In genomic region chr11:57513446-57513795, GRCh38 we compare ENCODE assay signal across 11 cellular contexts. TPM values are rescaled to one million over a fixed set of nuclear protein-coding genes. Genes with fewer than 3 reads are reported as not detected.
DNase-seq lines count a peak whose midpoint lies in the region; ATAC-seq and TF ChIP-seq lines count a peak whose summit lies in the region.
"Had no signal": no experiment of that assay in that cellular context is flagged by ENCODE, and none has a peak within 500 bp of the region (broad histone marks: within the 10 kb centered on the region; RNA-seq: fewer than 3 reads in every experiment).

No MANE protein-coding gene starts in this region.

- TF ChIP-seq POLR2A in body of pancreas (IDR thresholded peaks at IDR 0.05), result no peak

- H3K27me3 ChIP-seq in Karpas-422 (ENCODE audit: low read length) (no peaks in the 10 kb centered on the region), body of pancreas (no peaks in the 10 kb centered on the region), neural progenitor cell (peaks cover 65% of the 10 kb centered on the region)
- H3K27me3 ChIP-seq: Peyer's patch, testis had no signal

- H3K9me3 ChIP-seq in Karpas-422 (ENCODE audit: low read length), result no peaks in the 10 kb centered on the region
- no peaks in the 10 kb centered on the region for H3K9me3 ChIP-seq in body of pancreas
- H3K9me3 ChIP-seq in neural progenitor cell (ENCODE audit: low read depth), result no peaks in the 10 kb centered on the region
- H3K9me3 ChIP-seq: Peyer's patch, testis had no signal

- H3K79me2 ChIP-seq in Karpas-422 (ENCODE audit: low read length) (peaks cover 59% of the 10 kb centered on the region), neural progenitor cell (ENCODE audit: low read depth) (no peaks in the 10 kb centered on the region)

- no peaks in the 10 kb centered on the region for H3K9me2 ChIP-seq in Karpas-422 (replicated peaks; ENCODE audit: insufficient read depth, low read length)

- H3K36me3 Mint-ChIP-seq in neural progenitor cell, result no peaks in the 10 kb centered on the region

- DNase-seq in GF-D8 (lab: John Stamatoyannopoulos, UW) (peak; percentile 13), Karpas-422 (peak; percentile 54), body of pancreas (no peak), neural progenitor cell (ENCODE audit: low spot score) (no peak), AG20443 (ENCODE audit: low spot score) (no peak), Right ventricle myocardium superior (no peak)
- DNase-seq: NCI-H1048 had no signal

- H4K20me1 ChIP-seq in Karpas-422 (ENCODE audit: insufficient read depth, low read depth, low read length) (no peaks in the 10 kb centered on the region; the same call in 1 of the 2 replicates), neural progenitor cell (ENCODE audit: low read depth) (peaks cover 15% of the 10 kb centered on the region)

- H3K4me2 ChIP-seq in Karpas-422 (ENCODE audit: low read depth, low read length, poor library complexity, severe bottlenecking) (peak overlapping the region; percentile 91), neural progenitor cell (no peak overlapping the region)

- peak overlapping the region; percentile 95 for H3K27ac ChIP-seq in Karpas-422 (ENCODE audit: low read length)
- peak overlapping the region; percentile 78 to 95 (median 92) for H3K27ac ChIP-seq in body of pancreas
- no peak overlapping the region for H3K27ac ChIP-seq in neural progenitor cell
- H3K27ac ChIP-seq: testis had no signal

- TF ChIP-seq CTCF in body of pancreas (IDR thresholded peaks at IDR 0.05), result no peak
- no peak for TF ChIP-seq CTCF in neural progenitor cell (IDR thresholded peaks at IDR 0.05)

- intact Hi-C loops in body of pancreas (cut with DNase I), result no loop called here
- intact Hi-C loops in Right ventricle myocardium superior (cut with DNase I), result no loop called here

- peaks cover 46% of the 10 kb centered on the region for H3K27me3 Mint-ChIP-seq in neural progenitor cell (ENCODE audit: insufficient read depth, low read depth)

- H2AFZ ChIP-seq in Karpas-422 (ENCODE audit: low read length) (no peak overlapping the region), neural progenitor cell (replicated peaks) (no peak overlapping the region)

- H3K4me3 Mint-ChIP-seq in neural progenitor cell, result peak overlapping the region; percentile 74

- H3K36me3 ChIP-seq in Karpas-422 (ENCODE audit: insufficient read depth, low read length), result peaks cover 7% of the 10 kb centered on the region
- no peaks in the 10 kb centered on the region for H3K36me3 ChIP-seq in body of pancreas (replicated peaks in 1 of 2; ENCODE audit: insufficient read depth in 1 of 2, low read depth in 2 of 2)
- H3K36me3 ChIP-seq in neural progenitor cell, result no peaks in the 10 kb centered on the region
- H3K36me3 ChIP-seq: Peyer's patch had no signal

- H3K4me1 ChIP-seq in Karpas-422 (ENCODE audit: low read length) (peaks cover 47% of the 10 kb centered on the region), body of pancreas (peaks cover 40% of the 10 kb centered on the region), neural progenitor cell (peaks cover 16% of the 10 kb centered on the region)

- peaks cover 2% of the 10 kb centered on the region for H3K9me3 Mint-ChIP-seq in neural progenitor cell

- peaks cover 10% of the 10 kb centered on the region for H3K4me1 Mint-ChIP-seq in neural progenitor cell

- H3K27ac Mint-ChIP-seq in neural progenitor cell, result no peak overlapping the region

- H3F3A ChIP-seq in neural progenitor cell (ENCODE audit: low read depth), result peaks cover 26% of the 10 kb centered on the region

- H3K9ac ChIP-seq in Karpas-422 (ENCODE audit: low read length) (peak overlapping the region; percentile 99), neural progenitor cell (no peak overlapping the region)

- H3K4me3 ChIP-seq in Karpas-422 (ENCODE audit: low read length) (peak overlapping the region; percentile 97), body of pancreas (peak overlapping the region; percentile 90 to 92), neural progenitor cell (no peak overlapping the region)

- WGBS in body of pancreas, 2 donors, result 13 to 22% methylated on average over 1 of the region's 1 CpG

- no peak for ATAC-seq in body of pancreas
- ATAC-seq in Right ventricle myocardium superior (ENCODE audit: poor library complexity), result no peak
- ATAC-seq in GM19397 (IDR thresholded peaks at IDR 0.05; ENCODE audit: unreplicated experiment), result no peak

RNA-seq across cellular contexts. Expression of gene SLC43A1, which starts 2.1 kb away (rescaled TPM):
- 238 and 244 TPM in 2 replicates for total RNA-seq in Karpas-422 (2014; rRNA removed; shearing (Covaris generic); ENCODE audit: low replicate concordance)
- total RNA-seq in body of pancreas (100 to 1,000 TPM in 1 of 2 donors, 10 to 100 TPM in 1; 87.7 to 128 TPM), neural progenitor cell (ENCODE audit: low replicate concordance) (0.99 and 1.5 TPM in 2 replicates), Right ventricle myocardium superior (5.4 TPM)

RNA-seq across cellular contexts. Expression of gene TIMM10, which starts 17.1 kb away (rescaled TPM):
- total RNA-seq in Karpas-422 (2014; rRNA removed; shearing (Covaris generic); ENCODE audit: low replicate concordance), result 48.0 and 49.8 TPM in 2 replicates
- 10 to 100 TPM in 1 of 2 donors, 1 to 10 TPM in 1; 5.6 to 24.4 TPM for total RNA-seq in body of pancreas
- 19.1 and 21.9 TPM in 2 replicates for total RNA-seq in neural progenitor cell (ENCODE audit: low replicate concordance)
- total RNA-seq in Right ventricle myocardium superior, result 64.8 TPM

RNA-seq across cellular contexts. Expression of gene SMTNL1, which starts 24.0 kb away (rescaled TPM):
- total RNA-seq in Karpas-422 (2014; rRNA removed; shearing (Covaris generic); ENCODE audit: low replicate concordance), result not detected in 2 replicates
- not detected for total RNA-seq in body of pancreas
- 0.28 TPM in 1 of 2 replicates, not detected in the other for total RNA-seq in neural progenitor cell (ENCODE audit: low replicate concordance)
- not detected for total RNA-seq in Right ventricle myocardium superior
- total RNA-seq: glomerular endothelial cell, Peyer's patch had no signal

RNA-seq across cellular contexts. Expression of gene RTN4RL2, which starts 53.1 kb away (rescaled TPM):
- total RNA-seq in Karpas-422 (2014; rRNA removed; shearing (Covaris generic); ENCODE audit: low replicate concordance), result 0.07 TPM in 1 of 2 replicates, not detected in the other
- total RNA-seq in body of pancreas (1 to 10 TPM in 1 of 2 donors, under 1 TPM in 1; 0.99 to 3.4 TPM), neural progenitor cell (ENCODE audit: low replicate concordance) (0.13 and 1.9 TPM in 2 replicates), Right ventricle myocardium superior (1.9 TPM)

RNA-seq across cellular contexts. Expression of gene UBE2L6, which starts 54.1 kb away (rescaled TPM):
- 123 and 129 TPM in 2 replicates for total RNA-seq in Karpas-422 (2014; rRNA removed; shearing (Covaris generic); ENCODE audit: low replicate concordance)
- total RNA-seq in body of pancreas (10 to 100 TPM in 1 of 2 donors, 1 to 10 TPM in 1; 7.9 to 17.4 TPM), neural progenitor cell (ENCODE audit: low replicate concordance) (76.2 and 112 TPM in 2 replicates), Right ventricle myocardium superior (15.1 TPM)

Comparison
In these comparisons a context has a peak if more than half of its experiments do, and no peak if none do; other contexts are left out.
1. DNase-seq: peak in GF-D8 (single experiment) and Karpas-422 (single experiment); none in body of pancreas (0 of 4), neural progenitor cell (single experiment), AG20443 (single experiment) and Right ventricle myocardium superior (single experiment).
2. RNA of gene SLC43A1, which starts 2.1 kb away (total RNA-seq): 238 to 244 TPM in Karpas-422 and 87.7 to 128 TPM in body of pancreas; 5.4 TPM in Right ventricle myocardium superior (single experiment) and 0.99 to 1.5 TPM in neural progenitor cell; every median in the first group is over 10 times any median in the second.